ENCODE assay signal across 14 cellular contexts in the genomic region with DNA sequence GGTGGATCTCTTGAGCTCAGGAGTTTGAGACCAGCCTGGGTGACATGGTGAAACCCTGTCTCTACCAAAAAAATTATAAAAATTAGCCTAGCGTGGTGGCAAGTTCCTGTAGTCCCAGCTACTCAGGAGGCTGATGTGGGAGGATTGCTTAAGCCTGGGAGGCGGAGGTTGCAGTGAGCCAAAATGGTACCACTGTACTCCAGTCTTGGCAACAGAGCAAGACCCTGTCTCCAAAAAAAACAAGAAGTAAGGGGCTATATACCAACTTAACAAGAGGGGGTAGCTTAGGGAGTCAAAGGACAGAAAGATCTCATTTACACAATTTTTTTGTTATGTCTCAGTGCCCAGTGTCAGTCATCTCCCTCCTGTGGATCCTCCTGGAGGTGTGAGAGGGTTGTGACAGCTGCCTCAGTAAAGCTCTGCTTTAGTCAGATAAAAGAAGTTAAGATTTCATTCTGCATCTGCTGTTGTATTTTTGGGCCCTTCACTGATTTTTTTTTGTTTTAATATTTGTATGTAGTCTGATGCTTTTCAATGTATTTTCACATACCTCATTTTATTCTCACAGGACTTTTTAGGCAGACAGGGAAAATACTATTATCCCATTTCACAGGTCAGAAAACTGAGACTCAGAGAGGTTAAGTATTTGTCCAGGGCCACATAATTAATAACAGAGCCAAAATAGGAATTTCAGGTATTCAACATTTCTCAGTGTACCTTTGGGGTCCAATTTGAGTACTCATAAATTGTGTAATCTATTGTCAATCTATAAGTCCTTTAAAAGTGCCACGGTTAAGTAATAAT.
A peak's percentile ranks its signal among the peaks of the same experiment; 100 is the strongest.
DNase-seq lines count a peak whose midpoint lies in the region; ATAC-seq and TF ChIP-seq lines count a peak whose summit lies in the region.
"Had no signal": no experiment of that assay in that cellular context is flagged by ENCODE, and none has a peak within 500 bp of the region (broad histone marks: within the 10 kb centered on the region; RNA-seq: fewer than 3 reads in every experiment).

No MANE protein-coding gene starts in this region.

- H3K4me3 Mint-ChIP-seq in activated T-cell treated with anti-CD3 and anti-CD28 coated beads, Interleukin-2, amount 50 U/mL, for 24 hours, result peak overlapping the region; percentile 57
- H3K4me3 Mint-ChIP-seq in activated naive CD8-positive, alpha-beta T cell, result peak overlapping the region; percentile 60

- H3K36me3 Mint-ChIP-seq in activated T-cell treated with anti-CD3 and anti-CD28 coated beads, Interleukin-2, amount 50 U/mL, for 24 hours (ENCODE audit: low read depth), result peaks cover 40% of the 10 kb centered on the region
- peaks cover 21% of the 10 kb centered on the region for H3K36me3 Mint-ChIP-seq in activated naive CD8-positive, alpha-beta T cell

- H3K36me3 ChIP-seq in KMS-11 (ENCODE audit: insufficient read depth) (no peaks in the 10 kb centered on the region), spleen (peaks cover 0 to 30% (median 16%) of the 10 kb centered on the region in 6 donors)
- H3K36me3 ChIP-seq: SJCRH30 had no signal

- TF ChIP-seq CTCF in KMS-11 (conservative IDR thresholded peaks at IDR 0.05; ENCODE audit: low read depth, low read length) (no peak), spleen (IDR thresholded peaks at IDR 0.05 in 8 of 11, conservative IDR thresholded peaks at IDR 0.05 in 3 of 11) (no peak)

- no peak overlapping the region for H2AFZ ChIP-seq in KMS-11 (ENCODE audit: low read depth)

- TF ChIP-seq POLR2A in spleen (IDR thresholded peaks at IDR 0.05), result no peak

- no peak for ATAC-seq in HG02981 (IDR thresholded peaks at IDR 0.05; ENCODE audit: unreplicated experiment)

- H4K20me1 ChIP-seq in KMS-11 (ENCODE audit: insufficient read depth), result no peaks in the 10 kb centered on the region; the same call in 1 of the 2 replicates

- DNase-seq in activated T-cell treated with anti-CD3 and anti-CD28 coated beads, Interleukin-2, amount 50 U/mL, for 24 hours, result no peak
- DNase-seq in activated T-cell treated with anti-CD3 and anti-CD28 coated beads, Interleukin-2, amount 50 U/mL, for 1 hour, result no peak
- DNase-seq in spleen (no peak), activated gamma-delta T cell treated with Interleukin-2 at 50 U/mL for 16 hours (no peak), H4 (ENCODE audit: low spot score) (no peak)
- DNase-seq: effector CD4-positive, alpha-beta T cell; left lung; SJCRH30 had no signal

- H3K4me1 ChIP-seq in KMS-11 (ENCODE audit: low read depth, poor library complexity, severe bottlenecking) (peaks cover 40% of the 10 kb centered on the region), spleen (peaks cover 22 to 91% (median 33%) of the 10 kb centered on the region in 6 donors)
- H3K4me1 ChIP-seq: ascending aorta, left lung, SJCRH30, vagina had no signal

- no peak overlapping the region for H3K27ac ChIP-seq in KMS-11
- peak overlapping the region; percentile 49 to 82 (median 70) for H3K27ac ChIP-seq in spleen
- H3K27ac ChIP-seq: ascending aorta, left lung, SJCRH30, vagina had no signal

- intact Hi-C loops in spleen (cut with DNase I; ENCODE audit: low total_unique reads), result no loop called here

- H3K79me2 ChIP-seq in KMS-11 (ENCODE audit: insufficient read depth, low read depth), result no peaks in the 10 kb centered on the region; the same call in 1 of the 2 replicates

- no peaks in the 10 kb centered on the region for H3K9me3 ChIP-seq in spleen
- H3K9me3 ChIP-seq: ascending aorta, left lung, SJCRH30, vagina had no signal

- H3K4me1 Mint-ChIP-seq in activated T-cell treated with anti-CD3 and anti-CD28 coated beads, Interleukin-2, amount 50 U/mL, for 24 hours (ENCODE audit: low read depth), result peaks cover 57% of the 10 kb centered on the region
- H3K4me1 Mint-ChIP-seq in activated naive CD8-positive, alpha-beta T cell (ENCODE audit: low read depth), result peaks cover 65% of the 10 kb centered on the region

- peak overlapping the region; percentile 68 for H3K4me2 ChIP-seq in KMS-11

- no peaks in the 10 kb centered on the region for H3K27me3 ChIP-seq in KMS-11 (ENCODE audit: insufficient read depth, low read depth)
- no peaks in the 10 kb centered on the region for H3K27me3 ChIP-seq in spleen (replicated peaks in 1 of 7)
- H3K27me3 ChIP-seq: ascending aorta, left lung, SJCRH30, vagina had no signal

- 51 to 75% (median 55%) methylated on average over 3 of the region's 3 CpGs for WGBS in spleen, 5 donors

- H3K4me3 ChIP-seq in KMS-11 (IDR thresholded peaks at IDR 0.05; ENCODE audit: insufficient read depth, low read depth, low read length), result no peak overlapping the region
- no peak overlapping the region for H3K4me3 ChIP-seq in spleen
- H3K4me3 ChIP-seq: ascending aorta, left lung, SJCRH30, smooth muscle cell, vagina had no signal

- H3K27me3 Mint-ChIP-seq in activated T-cell treated with anti-CD3 and anti-CD28 coated beads, Interleukin-2, amount 50 U/mL, for 24 hours, result no peaks in the 10 kb centered on the region
- H3K27me3 Mint-ChIP-seq in activated naive CD8-positive, alpha-beta T cell, result no peaks in the 10 kb centered on the region

- H3K9ac ChIP-seq in KMS-11, result no peak overlapping the region

- peak overlapping the region; percentile 93 for H3K27ac Mint-ChIP-seq in activated T-cell treated with anti-CD3 and anti-CD28 coated beads, Interleukin-2, amount 50 U/mL, for 24 hours
- H3K27ac Mint-ChIP-seq in activated naive CD8-positive, alpha-beta T cell, result peak overlapping the region; percentile 90

- H3K9me3 Mint-ChIP-seq in activated T-cell treated with anti-CD3 and anti-CD28 coated beads, Interleukin-2, amount 50 U/mL, for 24 hours, result no peaks in the 10 kb centered on the region
- H3K9me3 Mint-ChIP-seq in activated naive CD8-positive, alpha-beta T cell (ENCODE audit: low read depth), result no peaks in the 10 kb centered on the region
